31 cellular contexts compared by ENCODE assay signal in genomic region chr18:25454728-25455127, GRCh38.
"Had no signal": no experiment of that assay in that cellular context is flagged by ENCODE, and none has a peak within 500 bp of the region (broad histone marks: within the 10 kb centered on the region; RNA-seq: fewer than 3 reads in every experiment).

No MANE protein-coding gene starts in this region.

- H3K4me3 Mint-ChIP-seq: activated CD4-positive, alpha-beta memory T cell treated with anti-CD3 and anti-CD28 coated beads for 36 hours; activated CD4-positive, alpha-beta T cell treated with anti-CD3 and anti-CD28 coated beads for 36 hours; activated CD4-positive, alpha-beta T cell treated with anti-CD3 and anti-CD28 coated beads, Interleukin-2, amount 10 ng/mL, durations not matched to agents 24 days and 14 days; activated naive CD8-positive, alpha-beta T cell; activated T-cell treated with anti-CD3 and anti-CD28 coated beads, Interleukin-2, amount 50 U/mL, for 24 hours; activated T-cell treated with anti-CD3 and anti-CD28 coated beads, Interleukin-2, amount 50 U/mL, for 72 hours; activated T-helper 17 cell treated with anti-CD3 and anti-CD28 coated beads, Interleukin-2, amount 50 U/mL, for 72 hours; effector memory CD8-positive, alpha-beta T cell; T-helper 17 cell; T-helper 2 cell treated with Interferon-gamma antibody and Interleukin-4, amounts not matched to agents 5 μg/mL and 100 μg/mL, for 36 hours had no signal

- H3K36me3 Mint-ChIP-seq: activated CD4-positive, alpha-beta memory T cell treated with anti-CD3 and anti-CD28 coated beads for 36 hours; activated naive CD8-positive, alpha-beta T cell had no signal

- H3K27ac Mint-ChIP-seq: activated CD4-positive, alpha-beta memory T cell treated with anti-CD3 and anti-CD28 coated beads for 36 hours; activated CD4-positive, alpha-beta T cell treated with anti-CD3 and anti-CD28 coated beads for 36 hours; activated CD4-positive, alpha-beta T cell treated with anti-CD3 and anti-CD28 coated beads, Interleukin-2, amount 10 ng/mL, durations not matched to agents 24 days and 14 days; activated naive CD8-positive, alpha-beta T cell; activated T-cell treated with anti-CD3 and anti-CD28 coated beads, Interleukin-2, amount 50 U/mL, for 24 hours; activated T-cell treated with anti-CD3 and anti-CD28 coated beads, Interleukin-2, amount 50 U/mL, for 72 hours; activated T-helper 17 cell treated with anti-CD3 and anti-CD28 coated beads, Interleukin-2, amount 50 U/mL, for 72 hours; effector memory CD8-positive, alpha-beta T cell; T-helper 17 cell; T-helper 2 cell treated with Interferon-gamma antibody and Interleukin-4, amounts not matched to agents 5 μg/mL and 100 μg/mL, for 36 hours had no signal

- FAIRE-seq: colon had no signal

- H3K4me1 ChIP-seq: body of pancreas, esophagus squamous epithelium, gastroesophageal sphincter had no signal

- H3K27me3 Mint-ChIP-seq: activated CD4-positive, alpha-beta memory T cell treated with anti-CD3 and anti-CD28 coated beads for 36 hours; activated CD4-positive, alpha-beta T cell treated with anti-CD3 and anti-CD28 coated beads for 36 hours; activated CD4-positive, alpha-beta T cell treated with anti-CD3 and anti-CD28 coated beads, Interleukin-2, amount 10 ng/mL, durations not matched to agents 24 days and 14 days; activated naive CD8-positive, alpha-beta T cell; activated T-cell treated with anti-CD3 and anti-CD28 coated beads, Interleukin-2, amount 50 U/mL, for 24 hours; activated T-helper 17 cell treated with anti-CD3 and anti-CD28 coated beads, Interleukin-2, amount 50 U/mL, for 72 hours; effector memory CD8-positive, alpha-beta T cell; T-helper 17 cell had no signal

- H3K27me3 ChIP-seq: body of pancreas, esophagus squamous epithelium, gastroesophageal sphincter had no signal

- H3K9me3 ChIP-seq: body of pancreas, esophagus squamous epithelium had no signal

- DNase-seq: activated CD4-positive, alpha-beta memory T cell treated with anti-CD3 and anti-CD28 coated beads for 36 hours; activated CD4-positive, alpha-beta T cell treated with anti-CD3 and anti-CD28 coated beads for 36 hours; activated CD4-positive, alpha-beta T cell treated with anti-CD3 and anti-CD28 coated beads, Interleukin-2, amount 10 ng/mL, durations not matched to agents 24 days and 14 days; activated CD4-positive, CD25-positive, alpha-beta regulatory T cell; activated CD4-positive, CD25-positive, alpha-beta regulatory T cell treated with anti-CD3 and anti-CD28 coated beads, Interleukin-2, amount 50 U/mL, for 72 hours; activated CD8-positive, alpha-beta memory T cell treated with anti-CD3 and anti-CD28 coated beads, Interleukin-2, amount 50 U/mL, for 48 hours; activated effector memory CD4-positive, alpha-beta T cell treated with Interleukin-2 at 50 U/mL for 16 hours; activated gamma-delta T cell treated with Interleukin-2 at 50 U/mL for 16 hours; activated naive CD4-positive, alpha-beta T cell treated with anti-CD3 and anti-CD28 coated beads, Interleukin-2, amount 50 U/mL, for 16 hours; activated naive CD4-positive, alpha-beta T cell treated with Interleukin-2 at 50 U/mL for 16 hours; activated T-cell treated with anti-CD3 and anti-CD28 coated beads for 4 hours; activated T-cell treated with anti-CD3 and anti-CD28 coated beads, Interleukin-2, amount 50 U/mL, for 24 hours; activated T-cell treated with anti-CD3 and anti-CD28 coated beads, Interleukin-2, amount 50 U/mL, for 72 hours; amniotic stem cell; anterior cingulate cortex; body of pancreas; caudate nucleus; cortex of kidney; dermis blood vessel endothelial cell; effector CD4-positive, alpha-beta T cell; effector memory CD8-positive, alpha-beta T cell; erythroblast; esophagus squamous epithelium; foreskin melanocyte; T-helper 1 cell; T-helper 17 cell had no signal

- H3K27ac ChIP-seq: body of pancreas, esophagus squamous epithelium, gastroesophageal sphincter had no signal

- H3K4me1 Mint-ChIP-seq: activated CD4-positive, alpha-beta T cell treated with anti-CD3 and anti-CD28 coated beads for 36 hours; activated CD4-positive, alpha-beta T cell treated with anti-CD3 and anti-CD28 coated beads, Interleukin-2, amount 10 ng/mL, durations not matched to agents 24 days and 14 days; activated T-helper 17 cell treated with anti-CD3 and anti-CD28 coated beads, Interleukin-2, amount 50 U/mL, for 72 hours; T-helper 17 cell had no signal

- ATAC-seq: activated CD4-positive, alpha-beta T cell treated with anti-CD3 and anti-CD28 coated beads for 36 hours; activated T-cell treated with anti-CD3 and anti-CD28 coated beads, Interleukin-2, amount 50 U/mL, for 72 hours; activated T-helper 17 cell treated with anti-CD3 and anti-CD28 coated beads, Interleukin-2, amount 50 U/mL, for 72 hours; body of pancreas; effector memory CD8-positive, alpha-beta T cell; T-helper 17 cell had no signal

- H3K4me3 ChIP-seq: body of pancreas, esophagus squamous epithelium, gastroesophageal sphincter had no signal

- H3K9me3 Mint-ChIP-seq: activated CD4-positive, alpha-beta T cell treated with anti-CD3 and anti-CD28 coated beads, Interleukin-2, amount 10 ng/mL, durations not matched to agents 24 days and 14 days; T-helper 2 cell treated with Interferon-gamma antibody and Interleukin-4, amounts not matched to agents 5 μg/mL and 100 μg/mL, for 36 hours had no signal

- H3K36me3 ChIP-seq: esophagus squamous epithelium, gastroesophageal sphincter had no signal
